17 cellular contexts compared by ENCODE assay signal in the genomic region with DNA sequence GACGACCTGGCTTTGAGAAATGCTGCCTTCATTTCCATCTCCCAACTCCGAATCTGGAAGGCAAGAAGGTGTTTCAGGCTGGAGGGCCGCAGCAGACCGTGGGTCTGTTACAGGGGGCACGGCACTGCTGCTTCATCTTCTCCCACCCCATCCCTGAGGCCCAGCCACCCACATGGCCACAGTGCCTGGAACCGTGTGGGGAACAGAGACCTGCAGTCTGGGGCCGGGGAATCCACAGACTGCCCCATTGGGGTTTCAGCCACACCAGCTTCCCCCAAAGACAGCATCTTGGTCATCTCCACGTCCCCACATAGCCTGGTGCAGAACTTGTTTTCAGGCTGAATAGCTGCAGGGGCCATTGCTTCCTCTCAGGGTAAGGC.
DNase-seq lines count a peak whose midpoint lies in the region; ATAC-seq, FAIRE-seq and TF ChIP-seq lines count a peak whose summit lies in the region.
"Had no signal": no experiment of that assay in that cellular context is flagged by ENCODE, and none has a peak within 500 bp of the region (broad histone marks: within the 10 kb centered on the region; RNA-seq: fewer than 3 reads in every experiment).

No MANE protein-coding gene starts in this region.

- intact Hi-C loops in CD14-positive monocyte (cut with micrococcal nuclease): loop anchor here (2.0 to 10.0 kb wide), 2 partner anchors 703 to 705 kb away; no protein-coding TSS in a partner anchor

- FAIRE-seq in H1 (lab: Jason Lieb, UNC): no peak
- FAIRE-seq: G401.6 had no signal

- H3K27ac ChIP-seq in Karpas-422 (ENCODE audit: low read length) (no peak overlapping the region), H1 (ENCODE audit: low read depth, low read length) (no peak overlapping the region), neuronal stem cell (replicated peaks; ENCODE audit: low read length) (no peak overlapping the region)
- H3K27ac ChIP-seq: SK-N-MC had no signal

- no peaks in the 10 kb centered on the region for H3K36me3 ChIP-seq in Karpas-422 (ENCODE audit: insufficient read depth, low read length)
- H3K36me3 ChIP-seq in H1 (ENCODE audit: control insufficient read depth in 2 of 4, insufficient read depth in 4 of 4, low read length in 3 of 4): no peaks in the 10 kb centered on the region
- H3K36me3 ChIP-seq in neuronal stem cell (replicated peaks in 1 of 2; ENCODE audit: control insufficient read depth in 2 of 2, insufficient read depth in 2 of 2, low read length in 2 of 2): no peaks in the 10 kb centered on the region
- H3K36me3 ChIP-seq: BE2C had no signal

- H3K23ac ChIP-seq in H1 (ENCODE audit: insufficient read length) (no peak overlapping the region), neuronal stem cell (ENCODE audit: low read depth, low read length, poor library complexity) (no peak overlapping the region)

- no peak for TF ChIP-seq RAD21 in H1 (IDR thresholded peaks at IDR 0.05 in 1 of 2, conservative IDR thresholded peaks at IDR 0.05 in 1 of 2; ENCODE audit: low read depth in 2 of 2, low read length in 2 of 2)

- H2BK20ac ChIP-seq in H1 (ENCODE audit: low read length): no peak overlapping the region

- H3K27me3 ChIP-seq in Karpas-422 (ENCODE audit: low read length): no peaks in the 10 kb centered on the region
- peaks cover 0 to 7% (median 1%) of the 10 kb centered on the region in 4 experiments; a peak in 4 of 7 replicates for H3K27me3 ChIP-seq in H1 (replicated peaks in 1 of 4; ENCODE audit: control insufficient read depth in 3 of 4, extremely low read depth in 1 of 4, insufficient read depth in 3 of 4, low read length in 3 of 4)
- peaks cover 0 to 18% (median 10%) of the 10 kb centered on the region in 3 experiments for H3K27me3 ChIP-seq in neuronal stem cell (ENCODE audit: control insufficient read depth in 3 of 3, insufficient read depth in 3 of 3, low read depth in 1 of 3, low read length in 3 of 3)
- H3K27me3 ChIP-seq: BE2C had no signal

- no peak overlapping the region for H2BK5ac ChIP-seq in H1 (ENCODE audit: low read depth, low read length)
- peak overlapping the region; percentile 42 for H2BK5ac ChIP-seq in neuronal stem cell (ENCODE audit: low read length)

- H2BK120ac ChIP-seq in H1 (replicated peaks; ENCODE audit: low read depth, low read length) (no peak overlapping the region), neuronal stem cell (ENCODE audit: low read depth, low read length) (no peak overlapping the region)

- H3K4me2 ChIP-seq in Karpas-422 (ENCODE audit: low read depth, low read length, poor library complexity, severe bottlenecking) (peak overlapping the region; percentile 51), H1 (ENCODE audit: insufficient read depth in 1 of 2, low read depth in 2 of 2, low read length in 2 of 2) (no peak overlapping the region), neuronal stem cell (ENCODE audit: insufficient read depth, low read length, poor library complexity, severe bottlenecking) (no peak overlapping the region)

- no peak for TF ChIP-seq CTCF in CD14-positive monocyte (IDR thresholded peaks at IDR 0.05)
- TF ChIP-seq CTCF in H1 (IDR thresholded peaks at IDR 0.05; ENCODE audit: control extremely low read depth in 1 of 3, insufficient read depth in 1 of 3, low read depth in 1 of 3, low read length in 3 of 3): no peak

- H3K79me1 ChIP-seq in H1 (ENCODE audit: low read depth, low read length): no peaks in the 10 kb centered on the region
- no peaks in the 10 kb centered on the region for H3K79me1 ChIP-seq in neuronal stem cell (ENCODE audit: low read depth, low read length)

- H3K27ac Mint-ChIP-seq in CD14-positive monocyte: no peak overlapping the region

- H3K27me3 Mint-ChIP-seq in CD14-positive monocyte (ENCODE audit: low read depth in 3 of 3): peaks cover 19 to 36% (median 20%) of the 10 kb centered on the region in 3 donors

- peak; percentile 17 for DNase-seq in CD14-positive monocyte (ENCODE audit: low spot score)
- DNase-seq in Karpas-422: no peak
- DNase-seq in H1 (ENCODE audit: low read depth in 1 of 2, low spot score in 2 of 2): no peak
- no peak for DNase-seq in neuronal stem cell (ENCODE audit: low spot score)
- no peak for DNase-seq in erythroblast (lab: John Stamatoyannopoulos, UW)
- no peak for DNase-seq in HuH-7.5 (ENCODE audit: low spot score)
- DNase-seq: BE2C, DMS79 treated with DMSO at 0.1 percent for 48 hours, MV-4-11, NCI-H1417, NCI-H1930, NCI-H748 treated with DMSO at 0.1 percent for 48 hours, PC-3 had no signal

- TF ChIP-seq POLR2A in H1 (IDR thresholded peaks at IDR 0.05; ENCODE audit: control extremely low read depth in 1 of 2, low read depth in 2 of 2, low read length in 2 of 2) (no peak), erythroblast (IDR thresholded peaks at IDR 0.05; ENCODE audit: low read length) (no peak)

- peak overlapping the region; percentile 93 for H2AFZ ChIP-seq in Karpas-422 (ENCODE audit: low read length)
- H2AFZ ChIP-seq in H1 (ENCODE audit: low read length): peak overlapping the region; percentile 73; the same call in 1 of the 2 replicates
- peak overlapping the region; percentile 77 for H2AFZ ChIP-seq in neuronal stem cell (ENCODE audit: low read length)

- H3K4me1 ChIP-seq in Karpas-422 (ENCODE audit: low read length) (peaks cover 36% of the 10 kb centered on the region), H1 (replicated peaks in 1 of 4; ENCODE audit: control insufficient read depth in 3 of 4, insufficient read depth in 4 of 4, low read length in 3 of 4) (peaks cover 7 to 20% (median 11%) of the 10 kb centered on the region in 4 experiments), neuronal stem cell (ENCODE audit: control insufficient read depth in 2 of 2, insufficient read depth in 1 of 2, low read depth in 1 of 2, low read length in 2 of 2) (peaks cover 17 to 18% of the 10 kb centered on the region in 2 donors)

- no peaks in the 10 kb centered on the region for H3K9me3 Mint-ChIP-seq in CD14-positive monocyte
- H3K9me3 Mint-ChIP-seq: IgD-negative memory B cell had no signal

- no peaks in the 10 kb centered on the region for H3K36me3 Mint-ChIP-seq in CD14-positive monocyte
- H3K36me3 Mint-ChIP-seq: IgD-negative memory B cell had no signal

- no peak for TF ChIP-seq EP300 in H1 (IDR thresholded peaks at IDR 0.05; ENCODE audit: borderline replicate concordance in 1 of 2, low read depth in 2 of 2, low read length in 2 of 2)

- H4K8ac ChIP-seq in H1 (ENCODE audit: extremely low read depth, insufficient read depth, low read length) (no peak overlapping the region), neuronal stem cell (ENCODE audit: low read depth, low read length) (no peak overlapping the region)

- H3K14ac ChIP-seq in H1 (ENCODE audit: insufficient read length) (no peak overlapping the region), neuronal stem cell (ENCODE audit: low read length) (no peak overlapping the region)

- H3K23me2 ChIP-seq in H1 (ENCODE audit: low read depth, low read length): peaks cover 19% of the 10 kb centered on the region; the same call in 1 of the 2 replicates

- H2AK5ac ChIP-seq in H1 (ENCODE audit: low read depth, low read length): no peak overlapping the region
- H2AK5ac ChIP-seq in neuronal stem cell (ENCODE audit: low read depth, low read length): no peak overlapping the region

- peak overlapping the region; percentile 35; the same call in 1 of the 2 replicates for H3K4me3 ChIP-seq in Karpas-422 (ENCODE audit: low read length)
- no peak overlapping the region for H3K4me3 ChIP-seq in H1 (ENCODE audit: extremely low read depth in 1 of 4, insufficient read depth in 2 of 4, low read depth in 3 of 4, low read length in 4 of 4)
- no peak overlapping the region for H3K4me3 ChIP-seq in neuronal stem cell (ENCODE audit: low read length in 2 of 2)
- H3K4me3 ChIP-seq: SK-N-MC had no signal

- H3K4ac ChIP-seq in H1 (replicated peaks; ENCODE audit: insufficient read length, low read depth, low read length) (no peak overlapping the region), neuronal stem cell (ENCODE audit: low read length) (no peak overlapping the region)

- H4K5ac ChIP-seq in H1 (ENCODE audit: insufficient read length, low read depth, low read length): no peak overlapping the region

- H2BK15ac ChIP-seq in H1 (ENCODE audit: low read length) (no peak overlapping the region), neuronal stem cell (ENCODE audit: low read length) (peak overlapping the region; percentile 44)

- no peak overlapping the region for H3K4me3 Mint-ChIP-seq in CD14-positive monocyte

- CTCF ChIA-PET in H1 (lab: Charles Lee; ENCODE audit: partially characterized antibody): interaction anchor here (0.5 to 2.2 kb wide), 5 partner anchors 9 to 719 kb away, joined by 3 to 17 read pairs (median 3); no protein-coding TSS in a partner anchor

- H3K4me1 Mint-ChIP-seq in CD14-positive monocyte: peaks cover 10% of the 10 kb centered on the region

- 87% methylated on average over 8 of the region's 8 CpGs; no CpG with 5 or more reads in 1 of the 2 experiments for WGBS in H1 (ENCODE audit: extremely low coverage in 1 of 2, insufficient coverage in 1 of 2, insufficient read length in 1 of 2, insufficient replicate concordance in 2 of 2, low coverage in 1 of 2, low lambda C conversion rate in 2 of 2, missing lambda C conversion rate in 1 of 2), 2 experiments
- WGBS in neuronal stem cell (ENCODE audit: extremely low coverage in 2 of 2, insufficient read length in 2 of 2, insufficient replicate concordance in 1 of 2), 2 donors: no CpG with 5 or more reads among the region's 8 CpGs

- POLR2A ChIA-PET in H1 (lab: Charles Lee; ENCODE audit: partially characterized antibody): interaction anchor here (0.7 kb wide), 1 partner anchor 9 kb away, joined by 3 read pairs; no protein-coding TSS in a partner anchor

- H3K9me3 ChIP-seq in Karpas-422 (ENCODE audit: low read length) (no peaks in the 10 kb centered on the region), H1 (ENCODE audit: insufficient read depth in 2 of 2, low read depth in 1 of 2, low read length in 1 of 2) (no peaks in the 10 kb centered on the region), neuronal stem cell (replicated peaks in 1 of 2; ENCODE audit: control insufficient read depth in 2 of 2, insufficient read depth in 1 of 2, low read depth in 1 of 2, low read length in 2 of 2) (no peaks in the 10 kb centered on the region)
- H3K9me3 ChIP-seq: BE2C had no signal

- H3K9me2 ChIP-seq in Karpas-422 (replicated peaks; ENCODE audit: insufficient read depth, low read length): no peaks in the 10 kb centered on the region

- H3K56ac ChIP-seq in H1 (replicated peaks; ENCODE audit: insufficient read length, low read depth, low read length): no peak overlapping the region

- H4K20me1 ChIP-seq in Karpas-422 (ENCODE audit: insufficient read depth, low read depth, low read length): no peaks in the 10 kb centered on the region
- H4K20me1 ChIP-seq in H1 (replicated peaks in 1 of 2; ENCODE audit: control insufficient read depth in 1 of 2, insufficient read depth in 2 of 2, low read length in 2 of 2): no peaks in the 10 kb centered on the region

- no peak overlapping the region for H4K91ac ChIP-seq in H1 (replicated peaks; ENCODE audit: insufficient read length, low read length)
- H4K91ac ChIP-seq in neuronal stem cell (ENCODE audit: low read depth, low read length, poor library complexity): no peak overlapping the region

- no peak for ATAC-seq in HG03565 (IDR thresholded peaks at IDR 0.05; ENCODE audit: unreplicated experiment)
- ATAC-seq: PC-3 had no signal

- H3K9ac ChIP-seq in Karpas-422 (ENCODE audit: low read length): peak overlapping the region; percentile 56
- no peak overlapping the region for H3K9ac ChIP-seq in H1 (replicated peaks in 1 of 4; ENCODE audit: extremely low read depth in 1 of 4, low read depth in 3 of 4, low read length in 3 of 4)
- H3K9ac ChIP-seq in neuronal stem cell (ENCODE audit: low read depth, low read length, poor library complexity): peak overlapping the region; percentile 52

- H3K79me2 ChIP-seq in Karpas-422 (ENCODE audit: low read length) (no peaks in the 10 kb centered on the region), H1 (ENCODE audit: control insufficient read depth in 1 of 2, insufficient read depth in 2 of 2, low read length in 2 of 2) (no peaks in the 10 kb centered on the region)

- H2BK12ac ChIP-seq in H1 (ENCODE audit: low read depth, low read length) (0 out of 2 replicates have a peak overlapping the region, but pooled peaks have one; percentile 68), neuronal stem cell (ENCODE audit: low read length) (no peak overlapping the region)

- H3K18ac ChIP-seq in H1 (ENCODE audit: extremely low read depth, low read length) (no peak overlapping the region), neuronal stem cell (ENCODE audit: low read length) (peak overlapping the region; percentile 21)

Comparison
In these comparisons a context has a peak if more than half of its experiments do, and no peak if none do; other contexts are left out.
1. H3K9ac ChIP-seq: peak in Karpas-422 (single experiment) and neuronal stem cell (single experiment); none in H1 (0 of 4).
2. Peak in every context shown above with its lines, with median percentiles within 50 percentile points of each other: H2AFZ ChIP-seq.